In the genomic region with DNA sequence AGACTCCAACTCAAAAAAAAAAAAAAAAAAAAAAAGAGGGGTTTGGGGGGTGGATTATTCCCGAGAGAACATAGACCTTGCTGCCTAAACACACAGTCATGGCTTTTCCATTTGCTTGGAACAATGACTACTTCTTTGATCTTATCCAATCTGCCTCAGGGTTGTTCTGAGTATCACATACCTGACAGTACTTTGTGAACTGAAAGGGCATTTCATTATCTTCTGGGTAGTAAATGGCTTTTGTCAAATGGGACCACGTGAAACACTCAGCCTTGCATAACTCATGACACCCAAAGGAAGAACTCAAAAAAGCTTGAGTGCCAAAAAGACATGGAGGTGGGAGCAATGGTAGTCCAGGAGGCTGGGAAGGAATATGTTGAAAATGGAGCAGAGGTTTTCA, we compare ENCODE assay signal across 11 cellular contexts.
A peak's percentile ranks its signal among the peaks of the same experiment; 100 is the strongest.
DNase-seq lines count a peak whose midpoint lies in the region; ATAC-seq and TF ChIP-seq lines count a peak whose summit lies in the region.
"Had no signal": no experiment of that assay in that cellular context is flagged by ENCODE, and none has a peak within 500 bp of the region (broad histone marks: within the 10 kb centered on the region; RNA-seq: fewer than 3 reads in every experiment).

No MANE protein-coding gene starts in this region.

- BruUV-seq in Calu3 (replicated peaks; lab: Mats Ljungman, UMichigan): TSS peak; percentile 9

- no peaks in the 10 kb centered on the region for H3K27me3 Mint-ChIP-seq in Calu3 (ENCODE audit: unreplicated experiment)
- H3K27me3 Mint-ChIP-seq: CD4-positive, alpha-beta memory T cell had no signal

- H3K27ac ChIP-seq in 22Rv1 (peak overlapping the region; percentile 80), dorsolateral prefrontal cortex (peak overlapping the region in 51 of 59 donors; percentile 7 to 95 (median 74)), parathyroid adenoma (peak overlapping the region; percentile 98)

- ATAC-seq in GM19395 (IDR thresholded peaks at IDR 0.05; ENCODE audit: unreplicated experiment): no peak

- H3K79me2 ChIP-seq in parathyroid adenoma: peaks cover 5% of the 10 kb centered on the region

- CTCF ChIA-PET in Calu3 (lab: Charles Lee): interaction anchor here (0.6 kb wide), 1 partner anchor 252 kb away, joined by 5 read pairs; no protein-coding TSS in a partner anchor

- intact Hi-C loops in Calu3 (cut with micrococcal nuclease; ENCODE audit: unreplicated experiment): loop anchor here (10.0 kb wide), 1 partner anchor 177 kb away; the partner anchor contains the start of gene PEX26
- intact Hi-C loops in dorsolateral prefrontal cortex (cut with DNase I): loop anchor here in 1 of 2 donors (5.0 kb wide), 1 partner anchor 180 kb away; the partner anchor contains the start of gene PEX26

- peak overlapping the region; percentile 61 for H3K4me2 ChIP-seq in parathyroid adenoma (ENCODE audit: low read length)

- TF ChIP-seq CTCF in 22Rv1 (IDR thresholded peaks at IDR 0.05): no peak
- no peak for TF ChIP-seq CTCF in Calu3 (IDR thresholded peaks at IDR 0.05; ENCODE audit: unreplicated experiment)
- no peak for TF ChIP-seq CTCF in dorsolateral prefrontal cortex (IDR thresholded peaks at IDR 0.05 in 54 of 56, conservative IDR thresholded peaks at IDR 0.05 in 2 of 56; ENCODE audit: low read depth in 1 of 56, partially characterized antibody in 56 of 56)
- no peak for TF ChIP-seq CTCF in parathyroid adenoma (IDR thresholded peaks at IDR 0.05)

- H3K9ac ChIP-seq in parathyroid adenoma: no peak overlapping the region

- H3K27me3 ChIP-seq in dorsolateral prefrontal cortex (no peaks in the 10 kb centered on the region), parathyroid adenoma (ENCODE audit: control insufficient read depth, insufficient read depth, low read length) (no peaks in the 10 kb centered on the region)
- H3K27me3 ChIP-seq: BE2C had no signal

- H3K9me3 ChIP-seq in parathyroid adenoma (ENCODE audit: control insufficient read depth, low read length): no peaks in the 10 kb centered on the region
- H3K9me3 ChIP-seq: BE2C had no signal

- H2AFZ ChIP-seq in parathyroid adenoma: no peak overlapping the region

- no peak for DNase-seq in Calu3
- DNase-seq in dorsolateral prefrontal cortex: no peak
- DNase-seq in DMS 273 (lab: John Stamatoyannopoulos, UW; ENCODE audit: unreplicated experiment): no peak
- DNase-seq in HK-2 (ENCODE audit: unreplicated experiment): no peak
- DNase-seq: BE2C; CD4-positive, alpha-beta memory T cell; H9; NCI-H146 had no signal

- no peak overlapping the region for H3K27ac Mint-ChIP-seq in Calu3 (ENCODE audit: unreplicated experiment)

- H3K4me3 ChIP-seq in dorsolateral prefrontal cortex (no peak overlapping the region), parathyroid adenoma (ENCODE audit: low read depth, low read length) (peak overlapping the region; percentile 27)

- peaks cover 37% of the 10 kb centered on the region for H3K4me1 ChIP-seq in parathyroid adenoma

- H3K4me3 Mint-ChIP-seq in Calu3 (ENCODE audit: low read depth, unreplicated experiment): no peak overlapping the region
- H3K4me3 Mint-ChIP-seq: CD4-positive, alpha-beta memory T cell; H9 had no signal

- H3K36me3 Mint-ChIP-seq in Calu3 (ENCODE audit: insufficient read depth, unreplicated experiment): peaks cover 23% of the 10 kb centered on the region

- no peaks in the 10 kb centered on the region for H3K4me1 Mint-ChIP-seq in Calu3 (ENCODE audit: low read depth, unreplicated experiment)

- no peaks in the 10 kb centered on the region for H3K9me3 Mint-ChIP-seq in Calu3 (ENCODE audit: low read depth, unreplicated experiment)
- H3K9me3 Mint-ChIP-seq: CD4-positive, alpha-beta memory T cell; H9 had no signal

- H3K36me3 ChIP-seq in parathyroid adenoma (ENCODE audit: control insufficient read depth, insufficient read depth, low read length): no peaks in the 10 kb centered on the region
